Comparison of ENCODE assay signal across 8 cellular contexts in the genomic region with DNA sequence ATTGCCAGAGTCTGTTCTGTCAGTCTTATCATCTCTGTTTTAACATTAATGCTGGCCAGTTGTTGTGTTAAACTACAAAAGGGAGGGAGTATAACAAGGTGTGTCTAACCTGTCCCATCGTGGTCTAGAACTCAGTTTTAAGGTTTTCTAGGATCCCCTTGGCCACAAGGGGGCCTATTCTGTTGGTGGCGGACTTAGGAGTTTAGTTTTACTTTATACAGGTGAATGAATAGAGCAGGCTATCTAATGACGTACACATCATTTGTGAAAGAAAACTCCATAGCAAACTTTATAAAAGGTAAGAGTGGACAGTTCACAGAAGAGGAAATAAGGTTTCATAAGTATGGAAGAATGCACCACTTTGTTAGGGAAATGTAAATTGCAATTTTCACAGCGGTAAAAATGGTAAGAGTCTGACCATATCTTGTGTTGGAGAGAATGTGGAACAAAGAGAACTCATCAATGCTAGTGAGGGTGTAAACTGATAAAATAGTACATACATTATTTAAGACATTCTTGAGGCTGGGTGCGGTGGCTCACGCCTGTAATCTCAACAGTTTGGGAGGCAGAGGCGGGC. TPM values are rescaled to one million over a fixed set of nuclear protein-coding genes. Genes with fewer than 3 reads are reported as not detected.
A peak's percentile ranks its signal among the peaks of the same experiment; 100 is the strongest.
DNase-seq lines count a peak whose midpoint lies in the region; ATAC-seq and FAIRE-seq lines count a peak whose summit lies in the region.

No MANE protein-coding gene starts in this region.

- peak overlapping the region; percentile 32 for H3K4me3 Mint-ChIP-seq in activated T-helper 1 cell treated with anti-CD3 and anti-CD28 coated beads, Interleukin-12 subunit alpha, Interleukin-12 subunit beta, Interleukin-2, Interleukin-4 antibody, amounts not matched to agents 30 ng/mL and 10 ng/mL and 1 ng/mL, durations not matched to agents 14 hours and 24 hours and 36 hours
- H3K4me3 Mint-ChIP-seq in immature natural killer cell: peak overlapping the region; percentile 52 to 70 (median 60)

- no peaks in the 10 kb centered on the region for H3K27me3 Mint-ChIP-seq in activated T-helper 1 cell treated with anti-CD3 and anti-CD28 coated beads, Interleukin-12 subunit alpha, Interleukin-12 subunit beta, Interleukin-2, Interleukin-4 antibody, amounts not matched to agents 30 ng/mL and 10 ng/mL and 1 ng/mL, durations not matched to agents 14 hours and 24 hours and 36 hours (ENCODE audit: insufficient read depth)
- peaks cover 5 to 12% (median 6%) of the 10 kb centered on the region in 3 donors for H3K27me3 Mint-ChIP-seq in immature natural killer cell (ENCODE audit: low read depth in 3 of 3)

- H3K4me1 Mint-ChIP-seq in activated T-helper 1 cell treated with anti-CD3 and anti-CD28 coated beads, Interleukin-12 subunit alpha, Interleukin-12 subunit beta, Interleukin-2, Interleukin-4 antibody, amounts not matched to agents 30 ng/mL and 10 ng/mL and 1 ng/mL, durations not matched to agents 14 hours and 24 hours and 36 hours (ENCODE audit: low read depth): peaks cover 29% of the 10 kb centered on the region
- peaks cover 31 to 45% of the 10 kb centered on the region in 2 donors for H3K4me1 Mint-ChIP-seq in immature natural killer cell

- DNase-seq in NOMO-1 (lab: John Stamatoyannopoulos, UW; ENCODE audit: unreplicated experiment in 2 of 2): peak; percentile 15 to 18
- no peak for DNase-seq in NOMO-1 treated with dmso at 0.1 percent for 144 hours (lab: John Stamatoyannopoulos, UW; ENCODE audit: unreplicated experiment)
- peak; percentile 18 for DNase-seq in NCI-H1694 treated with DMSO at 0.1 percent for 48 hours (lab: John Stamatoyannopoulos, UW)
- peak; percentile 21 for DNase-seq in activated T-helper 1 cell treated with anti-CD3 and anti-CD28 coated beads, Interleukin-12 subunit alpha, Interleukin-12 subunit beta, Interleukin-2, Interleukin-4 antibody, amounts not matched to agents 30 ng/mL and 10 ng/mL and 1 ng/mL, durations not matched to agents 14 hours and 24 hours and 36 hours (ENCODE audit: low spot score)
- DNase-seq in immature natural killer cell: peak in 1 of 3 donors; percentile 30
- no peak for DNase-seq in frontal cortex (ENCODE audit: low spot score in 2 of 2)
- DNase-seq in inferior parietal cortex (ENCODE audit: extremely low spot score): no peak

- no peak for FAIRE-seq in frontal cortex (lab: Jason Lieb, UNC)

- peak overlapping the region; percentile 5 for H3K27ac Mint-ChIP-seq in activated T-helper 1 cell treated with anti-CD3 and anti-CD28 coated beads, Interleukin-12 subunit alpha, Interleukin-12 subunit beta, Interleukin-2, Interleukin-4 antibody, amounts not matched to agents 30 ng/mL and 10 ng/mL and 1 ng/mL, durations not matched to agents 14 hours and 24 hours and 36 hours
- peak overlapping the region in 1 of 6 donors; percentile 53 for H3K27ac Mint-ChIP-seq in immature natural killer cell

- intact Hi-C loops in activated T-helper 1 cell treated with anti-CD3 and anti-CD28 coated beads, Interleukin-12 subunit alpha, Interleukin-12 subunit beta, Interleukin-2, Interleukin-4 antibody, amounts not matched to agents 30 ng/mL and 10 ng/mL and 1 ng/mL, durations not matched to agents 14 hours and 24 hours and 36 hours (cut with micrococcal nuclease): no loop called here

- no peak for ATAC-seq in GM18519 (IDR thresholded peaks at IDR 0.05; ENCODE audit: low FRiP score, unreplicated experiment)

- no peaks in the 10 kb centered on the region for H3K9me3 Mint-ChIP-seq in activated T-helper 1 cell treated with anti-CD3 and anti-CD28 coated beads, Interleukin-12 subunit alpha, Interleukin-12 subunit beta, Interleukin-2, Interleukin-4 antibody, amounts not matched to agents 30 ng/mL and 10 ng/mL and 1 ng/mL, durations not matched to agents 14 hours and 24 hours and 36 hours
- no peaks in the 10 kb centered on the region for H3K9me3 Mint-ChIP-seq in immature natural killer cell

- peaks cover 5% of the 10 kb centered on the region for H3K36me3 Mint-ChIP-seq in activated T-helper 1 cell treated with anti-CD3 and anti-CD28 coated beads, Interleukin-12 subunit alpha, Interleukin-12 subunit beta, Interleukin-2, Interleukin-4 antibody, amounts not matched to agents 30 ng/mL and 10 ng/mL and 1 ng/mL, durations not matched to agents 14 hours and 24 hours and 36 hours (ENCODE audit: low read depth)
- peaks cover 0 to 6% (median 3%) of the 10 kb centered on the region in 3 donors for H3K36me3 Mint-ChIP-seq in immature natural killer cell

RNA-seq across cellular contexts. Expression of a gene that starts 2.5 kb away (rescaled TPM):
- 23.9 and 25.5 TPM in 2 replicates for total RNA-seq in activated T-helper 1 cell treated with anti-CD3 and anti-CD28 coated beads, Interleukin-12 subunit alpha, Interleukin-12 subunit beta, Interleukin-2, Interleukin-4 antibody, amounts not matched to agents 30 ng/mL and 10 ng/mL and 1 ng/mL, durations not matched to agents 14 hours and 24 hours and 36 hours
- polyA plus RNA-seq in immature natural killer cell: 10 to 100 TPM; 10.3 to 14.2 (median 11.0) TPM
- 25.3 TPM for total RNA-seq in frontal cortex

RNA-seq across cellular contexts. Expression of a gene that starts 14.0 kb away (rescaled TPM):
- total RNA-seq in activated T-helper 1 cell treated with anti-CD3 and anti-CD28 coated beads, Interleukin-12 subunit alpha, Interleukin-12 subunit beta, Interleukin-2, Interleukin-4 antibody, amounts not matched to agents 30 ng/mL and 10 ng/mL and 1 ng/mL, durations not matched to agents 14 hours and 24 hours and 36 hours: 34.1 and 36.0 TPM in 2 replicates
- polyA plus RNA-seq in immature natural killer cell: 100 to 1,000 TPM in 1 of 3 donors, 10 to 100 TPM in 2; 69.5 to 104 (median 71.7) TPM
- 58.7 TPM for total RNA-seq in frontal cortex

RNA-seq across cellular contexts. Expression of a gene that starts 42.3 kb away (rescaled TPM):
- total RNA-seq in activated T-helper 1 cell treated with anti-CD3 and anti-CD28 coated beads, Interleukin-12 subunit alpha, Interleukin-12 subunit beta, Interleukin-2, Interleukin-4 antibody, amounts not matched to agents 30 ng/mL and 10 ng/mL and 1 ng/mL, durations not matched to agents 14 hours and 24 hours and 36 hours: not detected in 2 replicates
- polyA plus RNA-seq in immature natural killer cell: 10 to 100 TPM in 2 of 3 donors, 1 to 10 TPM in 1; 6.7 to 14.6 (median 10.6) TPM
- 1.2 TPM for total RNA-seq in frontal cortex

RNA-seq across cellular contexts. Expression of a gene that starts 56.6 kb away (rescaled TPM):
- not detected in 2 replicates for total RNA-seq in activated T-helper 1 cell treated with anti-CD3 and anti-CD28 coated beads, Interleukin-12 subunit alpha, Interleukin-12 subunit beta, Interleukin-2, Interleukin-4 antibody, amounts not matched to agents 30 ng/mL and 10 ng/mL and 1 ng/mL, durations not matched to agents 14 hours and 24 hours and 36 hours
- under 1 TPM; 0.36 to 0.48 (median 0.42) TPM for polyA plus RNA-seq in immature natural killer cell
- total RNA-seq in frontal cortex: not detected

Comparison
In these comparisons a context has a peak if more than half of its experiments do, and no peak if none do; other contexts are left out.
1. DNase-seq: peak in NOMO-1 (2 of 2), NCI-H1694 treated with DMSO at 0.1 percent for 48 hours (single experiment) and activated T-helper 1 cell treated with anti-CD3 and anti-CD28 coated beads, Interleukin-12 subunit alpha, Interleukin-12 subunit beta, Interleukin-2, Interleukin-4 antibody, amounts not matched to agents 30 ng/mL and 10 ng/mL and 1 ng/mL, durations not matched to agents 14 hours and 24 hours and 36 hours (single experiment); none in NOMO-1 treated with dmso at 0.1 percent for 144 hours (single experiment), frontal cortex (0 of 2) and inferior parietal cortex (single experiment).